ENCODE assay signal across 8 cellular contexts in genomic region chr15:88904257-88904807, GRCh38. TPM values are rescaled to one million over a fixed set of nuclear protein-coding genes. Genes with fewer than 3 reads are reported as not detected.
DNase-seq lines count a peak whose midpoint lies in the region; ATAC-seq lines count a peak whose summit lies in the region.

No MANE protein-coding gene starts in this region.

- no peaks in the 10 kb centered on the region for H3K36me3 Mint-ChIP-seq in T-helper 1 cell treated with Interleukin-12 subunit alpha and Interleukin-12 subunit beta and Interleukin-4 antibody, amounts not matched to agents 30 μg/mL and 1 μg/mL, for 36 hours (ENCODE audit: low read depth)
- peaks cover 0 to 22% (median 1%) of the 10 kb centered on the region in 3 donors for H3K36me3 Mint-ChIP-seq in naive thymus-derived CD8-positive, alpha-beta T cell

- H3K27ac Mint-ChIP-seq in T-helper 1 cell treated with Interleukin-12 subunit alpha and Interleukin-12 subunit beta and Interleukin-4 antibody, amounts not matched to agents 30 μg/mL and 1 μg/mL, for 36 hours: peak overlapping the region; percentile 70
- H3K27ac Mint-ChIP-seq in naive thymus-derived CD8-positive, alpha-beta T cell: peak overlapping the region; percentile 84 to 98 (median 96)

- no peaks in the 10 kb centered on the region for H3K27me3 Mint-ChIP-seq in T-helper 1 cell treated with Interleukin-12 subunit alpha and Interleukin-12 subunit beta and Interleukin-4 antibody, amounts not matched to agents 30 μg/mL and 1 μg/mL, for 36 hours (ENCODE audit: low read depth)
- H3K27me3 Mint-ChIP-seq in naive thymus-derived CD8-positive, alpha-beta T cell: no peaks in the 10 kb centered on the region

- peak; percentile 31 for ATAC-seq in GM21723 (IDR thresholded peaks at IDR 0.05; ENCODE audit: unreplicated experiment)
- ATAC-seq in naive thymus-derived CD8-positive, alpha-beta T cell: peak; percentile 97 to 99

- no peaks in the 10 kb centered on the region for H3K9me3 Mint-ChIP-seq in T-helper 1 cell treated with Interleukin-12 subunit alpha and Interleukin-12 subunit beta and Interleukin-4 antibody, amounts not matched to agents 30 μg/mL and 1 μg/mL, for 36 hours
- H3K9me3 Mint-ChIP-seq in naive thymus-derived CD8-positive, alpha-beta T cell: no peaks in the 10 kb centered on the region

- DNase-seq in T-helper 1 cell (no peak), Kasumi-1 (lab: John Stamatoyannopoulos, UW) (peak; percentile 71 to 72), NCI-H2171 treated with DMSO at 0.1 percent for 48 hours (lab: John Stamatoyannopoulos, UW) (no peak), mucosa of gallbladder (ENCODE audit: low spot score) (no peak), dedifferentiated amniotic fluid mesenchymal stem cell (ENCODE audit: extremely low spot score) (no peak)
- DNase-seq in naive thymus-derived CD8-positive, alpha-beta T cell: no peak

- peaks cover 13% of the 10 kb centered on the region for H3K4me1 Mint-ChIP-seq in T-helper 1 cell treated with Interleukin-12 subunit alpha and Interleukin-12 subunit beta and Interleukin-4 antibody, amounts not matched to agents 30 μg/mL and 1 μg/mL, for 36 hours (ENCODE audit: low read depth)
- H3K4me1 Mint-ChIP-seq in naive thymus-derived CD8-positive, alpha-beta T cell: peaks cover 28 to 57% (median 47%) of the 10 kb centered on the region in 4 donors

- H3K4me3 Mint-ChIP-seq in T-helper 1 cell treated with Interleukin-12 subunit alpha and Interleukin-12 subunit beta and Interleukin-4 antibody, amounts not matched to agents 30 μg/mL and 1 μg/mL, for 36 hours: no peak overlapping the region
- peak overlapping the region; percentile 5 to 87 (median 60) for H3K4me3 Mint-ChIP-seq in naive thymus-derived CD8-positive, alpha-beta T cell

- POLR2A ChIA-PET in naive thymus-derived CD8-positive, alpha-beta T cell (lab: Charles Lee): interaction anchor here (0.5 to 2.9 kb wide), 15 partner anchors 9 to 474 kb away, joined by 3 to 30 read pairs (median 4); partner anchors contain the start of genes ABHD2, HAPLN3, ISG20 and MFGE8

RNA-seq across cellular contexts. Expression of gene MFGE8, which starts 8.8 kb away (rescaled TPM):
- 100 to 1,000 TPM; 229 to 235 TPM for total RNA-seq in naive thymus-derived CD8-positive, alpha-beta T cell
- polyA plus RNA-seq in naive thymus-derived CD8-positive, alpha-beta T cell: 10 to 100 TPM in 1 of 3 donors, 1 to 10 TPM in 2; 3.4 to 11.2 (median 7.4) TPM
- total RNA-seq in mucosa of gallbladder: 111 TPM

RNA-seq across cellular contexts. Expression of gene HAPLN3, which starts 9.0 kb away (rescaled TPM):
- total RNA-seq in naive thymus-derived CD8-positive, alpha-beta T cell: 10 to 100 TPM; 90.1 to 91.9 TPM
- 10 to 100 TPM; 19.2 to 35.1 (median 31.1) TPM for polyA plus RNA-seq in naive thymus-derived CD8-positive, alpha-beta T cell
- 3.9 TPM for total RNA-seq in mucosa of gallbladder

Comparison
In these comparisons a context has a peak if more than half of its experiments do, and no peak if none do; other contexts are left out.
1. DNase-seq: peak in Kasumi-1 (2 of 2); none in T-helper 1 cell (0 of 5), naive thymus-derived CD8-positive, alpha-beta T cell (0 of 10), NCI-H2171 treated with DMSO at 0.1 percent for 48 hours (single experiment), mucosa of gallbladder (single experiment) and dedifferentiated amniotic fluid mesenchymal stem cell (single experiment).
2. RNA of gene HAPLN3, which starts 9.0 kb away (total RNA-seq): 90.1 to 91.9 TPM in naive thymus-derived CD8-positive, alpha-beta T cell; 3.9 TPM in mucosa of gallbladder (single experiment); every median in the first group is over 10 times any median in the second.